19 cellular contexts compared by ENCODE assay signal in the genomic region with DNA sequence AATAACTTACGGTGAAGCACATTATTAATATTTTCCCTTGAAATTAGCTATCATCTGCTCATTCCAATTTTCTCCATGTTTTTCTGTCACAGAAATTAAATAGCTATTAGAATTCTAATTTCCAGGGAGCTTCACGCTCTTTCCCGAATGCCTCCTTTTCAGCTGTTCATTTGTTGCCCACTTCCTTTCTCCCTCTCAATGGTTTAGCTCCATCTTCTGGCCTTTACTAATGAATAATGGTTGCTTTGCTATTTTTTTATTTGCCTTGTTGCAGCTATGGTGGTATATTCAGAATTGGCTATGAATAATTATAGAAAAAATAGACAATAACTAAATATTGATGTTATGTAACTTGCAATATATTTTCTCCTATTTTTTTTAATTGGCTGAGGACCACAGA.
A peak's percentile ranks its signal among the peaks of the same experiment; 100 is the strongest.
DNase-seq lines count a peak whose midpoint lies in the region; TF ChIP-seq lines count a peak whose summit lies in the region.
"Had no signal": no experiment of that assay in that cellular context is flagged by ENCODE, and none has a peak within 500 bp of the region (broad histone marks: within the 10 kb centered on the region; RNA-seq: fewer than 3 reads in every experiment).

No MANE protein-coding gene starts in this region.

- peak; percentile 56 for TF ChIP-seq CTCF in HFFc6 (IDR thresholded peaks at IDR 0.05)

- DNase-seq in Ammon's horn (ENCODE audit: low spot score) (peak; percentile 56), HFFc6 (no peak), cerebellum (ENCODE audit: low spot score) (peak; percentile 12), midbrain (lab: John Stamatoyannopoulos, UW) (peak; percentile 53), ecto neural progenitor cell (ENCODE audit: low spot score) (no peak), DMS79 treated with DMSO at 0.1 percent for 48 hours (lab: John Stamatoyannopoulos, UW) (no peak)
- no peak for DNase-seq in activated CD8-positive, alpha-beta memory T cell treated with anti-CD3 and anti-CD28 coated beads for 24 hours
- no peak for DNase-seq in activated CD4-positive, alpha-beta T cell treated with anti-CD3 and anti-CD28 coated beads for 1 hour
- DNase-seq: activated CD4-positive, alpha-beta T cell treated with anti-CD3 and anti-CD28 coated beads for 36 hours; activated naive CD8-positive, alpha-beta T cell treated with anti-CD3 and anti-CD28 coated beads for 36 hours; activated T-cell treated with anti-CD3 and anti-CD28 coated beads, Interleukin-2, amount 50 U/mL, for 24 hours; CD4-positive, CD25-positive, alpha-beta regulatory T cell; central memory CD4-positive, alpha-beta T cell; heart right ventricle; NCI-H1105; NCI-H510A treated with DMSO at 0.1 percent for 48 hours; RPMI8226; T-helper 2 cell had no signal

- peaks cover 2% of the 10 kb centered on the region; the same call in 1 of the 2 replicates for H3K27me3 Mint-ChIP-seq in HFFc6 (ENCODE audit: insufficient read depth)
- H3K27me3 Mint-ChIP-seq: activated CD4-positive, alpha-beta T cell treated with anti-CD3 and anti-CD28 coated beads for 36 hours; activated naive CD8-positive, alpha-beta T cell treated with anti-CD3 and anti-CD28 coated beads for 36 hours; activated T-cell treated with anti-CD3 and anti-CD28 coated beads, Interleukin-2, amount 50 U/mL, for 24 hours; CD4-positive, CD25-positive, alpha-beta regulatory T cell; progenitor cell of endocrine pancreas had no signal

- no peak overlapping the region for H3K27ac Mint-ChIP-seq in HFFc6
- H3K27ac Mint-ChIP-seq: activated CD4-positive, alpha-beta T cell treated with anti-CD3 and anti-CD28 coated beads for 36 hours; activated naive CD8-positive, alpha-beta T cell treated with anti-CD3 and anti-CD28 coated beads for 36 hours; activated T-cell treated with anti-CD3 and anti-CD28 coated beads, Interleukin-2, amount 50 U/mL, for 24 hours; CD4-positive, CD25-positive, alpha-beta regulatory T cell; progenitor cell of endocrine pancreas had no signal

- peaks cover 11% of the 10 kb centered on the region for H3K4me1 Mint-ChIP-seq in HFFc6 (ENCODE audit: low read depth)
- H3K4me1 Mint-ChIP-seq: activated CD4-positive, alpha-beta T cell treated with anti-CD3 and anti-CD28 coated beads for 36 hours; activated naive CD8-positive, alpha-beta T cell treated with anti-CD3 and anti-CD28 coated beads for 36 hours; CD4-positive, CD25-positive, alpha-beta regulatory T cell had no signal

- no peaks in the 10 kb centered on the region for H3K36me3 Mint-ChIP-seq in HFFc6 (ENCODE audit: low read depth)
- H3K36me3 Mint-ChIP-seq: activated naive CD8-positive, alpha-beta T cell treated with anti-CD3 and anti-CD28 coated beads for 36 hours; CD4-positive, CD25-positive, alpha-beta regulatory T cell had no signal

- peak overlapping the region; percentile 63 for H3K4me3 Mint-ChIP-seq in HFFc6
- H3K4me3 Mint-ChIP-seq: activated CD4-positive, alpha-beta T cell treated with anti-CD3 and anti-CD28 coated beads for 36 hours; activated naive CD8-positive, alpha-beta T cell treated with anti-CD3 and anti-CD28 coated beads for 36 hours; activated T-cell treated with anti-CD3 and anti-CD28 coated beads, Interleukin-2, amount 50 U/mL, for 24 hours; CD4-positive, CD25-positive, alpha-beta regulatory T cell had no signal

- no peaks in the 10 kb centered on the region for H3K9me3 Mint-ChIP-seq in HFFc6
- H3K9me3 Mint-ChIP-seq: activated naive CD8-positive, alpha-beta T cell treated with anti-CD3 and anti-CD28 coated beads for 36 hours had no signal

Comparison
In these comparisons a context has a peak if more than half of its experiments do, and no peak if none do; other contexts are left out.
1. DNase-seq: peak in Ammon's horn (single experiment), cerebellum (single experiment) and midbrain (single experiment); none in HFFc6 (single experiment), ecto neural progenitor cell (single experiment), activated CD8-positive, alpha-beta memory T cell treated with anti-CD3 and anti-CD28 coated beads for 24 hours (single experiment), DMS79 treated with DMSO at 0.1 percent for 48 hours (single experiment) and activated CD4-positive, alpha-beta T cell treated with anti-CD3 and anti-CD28 coated beads for 1 hour (single experiment).